Comparison of ENCODE assay signal across 2 cellular contexts in genomic region chr14:39581474-39581873, GRCh38.
TF ChIP-seq lines count a peak whose summit lies in the region.

No MANE protein-coding gene starts in this region.

TF ChIP-seq in SK-N-SH, 30 proteins besides CTCF, POLR2A, EP300 and RAD21 (continued from another document):
- TF ChIP-seq NRF1 (IDR thresholded peaks at IDR 0.05; ENCODE audit: low read depth, low read length) (no peak), RCOR1 (IDR thresholded peaks at IDR 0.05; ENCODE audit: low read length) (no peak), RFX5 (IDR thresholded peaks at IDR 0.05; ENCODE audit: low read length) (no peak), MAX (IDR thresholded peaks at IDR 0.05; ENCODE audit: low read depth) (no peak), TCF12 (IDR thresholded peaks at IDR 0.05) (no peak), PBX3 (IDR thresholded peaks at IDR 0.05) (no peak), JUND (IDR thresholded peaks at IDR 0.05) (no peak), POLR2AphosphoS5 (IDR thresholded peaks at IDR 0.05; ENCODE audit: low read depth, low read length) (no peak), FOXM1 (IDR thresholded peaks at IDR 0.05; ENCODE audit: low read depth) (no peak), FOSL2 (IDR thresholded peaks at IDR 0.05; ENCODE audit: borderline replicate concordance, low read depth) (no peak), FOXJ3 (CRISPR knock-in tag; IDR thresholded peaks at IDR 0.05) (no peak), GABPA (IDR thresholded peaks at IDR 0.05; ENCODE audit: low read depth) (no peak), SIN3A (IDR thresholded peaks at IDR 0.05; ENCODE audit: borderline replicate concordance, low read depth, low read length) (no peak)
- TF ChIP-seq, protein P1, sequence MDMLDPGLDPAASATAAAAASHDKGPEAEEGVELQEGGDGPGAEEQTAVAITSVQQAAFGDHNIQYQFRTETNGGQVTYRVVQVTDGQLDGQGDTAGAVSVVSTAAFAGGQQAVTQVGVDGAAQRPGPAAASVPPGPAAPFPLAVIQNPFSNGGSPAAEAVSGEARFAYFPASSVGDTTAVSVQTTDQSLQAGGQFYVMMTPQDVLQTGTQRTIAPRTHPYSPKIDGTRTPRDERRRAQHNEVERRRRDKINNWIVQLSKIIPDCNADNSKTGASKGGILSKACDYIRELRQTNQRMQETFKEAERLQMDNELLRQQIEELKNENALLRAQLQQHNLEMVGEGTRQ (IDR thresholded peaks at IDR 0.05; ENCODE audit: borderline replicate concordance, low read depth, low read length) = no peak
TF ChIP-seq in SK-N-SH: peak in this region for 0.

TF ChIP-seq in SK-N-SH treated with all-trans-retinoic acid at 6 μM for 48 hours, 23 proteins besides CTCF, POLR2A, EP300 and RAD21 (continued from another document):
- TF ChIP-seq, protein P2, sequence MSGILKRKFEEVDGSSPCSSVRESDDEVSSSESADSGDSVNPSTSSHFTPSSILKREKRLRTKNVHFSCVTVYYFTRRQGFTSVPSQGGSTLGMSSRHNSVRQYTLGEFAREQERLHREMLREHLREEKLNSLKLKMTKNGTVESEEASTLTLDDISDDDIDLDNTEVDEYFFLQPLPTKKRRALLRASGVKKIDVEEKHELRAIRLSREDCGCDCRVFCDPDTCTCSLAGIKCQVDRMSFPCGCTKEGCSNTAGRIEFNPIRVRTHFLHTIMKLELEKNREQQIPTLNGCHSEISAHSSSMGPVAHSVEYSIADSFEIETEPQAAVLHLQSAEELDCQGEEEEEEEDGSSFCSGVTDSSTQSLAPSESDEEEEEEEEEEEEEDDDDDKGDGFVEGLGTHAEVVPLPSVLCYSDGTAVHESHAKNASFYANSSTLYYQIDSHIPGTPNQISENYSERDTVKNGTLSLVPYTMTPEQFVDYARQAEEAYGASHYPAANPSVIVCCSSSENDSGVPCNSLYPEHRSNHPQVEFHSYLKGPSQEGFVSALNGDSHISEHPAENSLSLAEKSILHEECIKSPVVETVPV (CRISPR knock-in tag; IDR thresholded peaks at IDR 0.05) = no peak
- no peak for TF ChIP-seq ZFP3 (CRISPR knock-in tag; IDR thresholded peaks at IDR 0.05)
- no peak for TF ChIP-seq OSR1 (CRISPR knock-in tag; IDR thresholded peaks at IDR 0.05)
- no peak for TF ChIP-seq RARB (CRISPR knock-in tag; IDR thresholded peaks at IDR 0.05)
- no peak for TF ChIP-seq ZNF8 (CRISPR knock-in tag; IDR thresholded peaks at IDR 0.05)
- no peak for TF ChIP-seq TSHZ2 (CRISPR knock-in tag; IDR thresholded peaks at IDR 0.05)
- TF ChIP-seq TOX (CRISPR knock-in tag; IDR thresholded peaks at IDR 0.05; ENCODE audit: borderline replicate concordance) = no peak
